In genomic region chr16:10971560-10971961, GRCh38 we compare ENCODE assay signal across 8 cellular contexts. TPM values are rescaled to one million over a fixed set of nuclear protein-coding genes. Genes with fewer than 3 reads are reported as not detected.
DNase-seq lines count a peak whose midpoint lies in the region; ATAC-seq and TF ChIP-seq lines count a peak whose summit lies in the region.

No MANE protein-coding gene starts in this region.

- DNase-seq in AG08395 (ENCODE audit: low spot score) (peak; percentile 86), GM04503 (ENCODE audit: low read depth) (peak; percentile 62), NCI-H146 treated with DMSO at 0.1 percent for 48 hours (lab: John Stamatoyannopoulos, UW; ENCODE audit: unreplicated experiment) (peak; percentile 60), T1000 (lab: John Stamatoyannopoulos, UW) (peak; percentile 65), epithelial cell of proximal tubule (ENCODE audit: low read depth) (no peak), middle frontal gyrus (ENCODE audit: extremely low spot score, low spot score) (peak; percentile 62)

- no peak for ATAC-seq in GM21381 (IDR thresholded peaks at IDR 0.05; ENCODE audit: unreplicated experiment)
- ATAC-seq in GM21515 (IDR thresholded peaks at IDR 0.05; ENCODE audit: unreplicated experiment) = no peak

- H3K4me3 ChIP-seq in epithelial cell of proximal tubule (ENCODE audit: low read depth, low read length) = no peak overlapping the region

- peak; percentile 75 for TF ChIP-seq CTCF in epithelial cell of proximal tubule (conservative IDR thresholded peaks at IDR 0.05; ENCODE audit: low read depth, low read length)

RNA-seq across cellular contexts. Expression of gene CLEC16A, which starts 27.2 kb away (rescaled TPM):
- 11.3 and 15.6 TPM in 2 replicates for total RNA-seq in epithelial cell of proximal tubule

RNA-seq across cellular contexts. Expression of gene DEXI, which starts 29.3 kb away (rescaled TPM):
- total RNA-seq in epithelial cell of proximal tubule = 43.9 and 63.4 TPM in 2 replicates
